9 cellular contexts compared by ENCODE assay signal in the genomic region with DNA sequence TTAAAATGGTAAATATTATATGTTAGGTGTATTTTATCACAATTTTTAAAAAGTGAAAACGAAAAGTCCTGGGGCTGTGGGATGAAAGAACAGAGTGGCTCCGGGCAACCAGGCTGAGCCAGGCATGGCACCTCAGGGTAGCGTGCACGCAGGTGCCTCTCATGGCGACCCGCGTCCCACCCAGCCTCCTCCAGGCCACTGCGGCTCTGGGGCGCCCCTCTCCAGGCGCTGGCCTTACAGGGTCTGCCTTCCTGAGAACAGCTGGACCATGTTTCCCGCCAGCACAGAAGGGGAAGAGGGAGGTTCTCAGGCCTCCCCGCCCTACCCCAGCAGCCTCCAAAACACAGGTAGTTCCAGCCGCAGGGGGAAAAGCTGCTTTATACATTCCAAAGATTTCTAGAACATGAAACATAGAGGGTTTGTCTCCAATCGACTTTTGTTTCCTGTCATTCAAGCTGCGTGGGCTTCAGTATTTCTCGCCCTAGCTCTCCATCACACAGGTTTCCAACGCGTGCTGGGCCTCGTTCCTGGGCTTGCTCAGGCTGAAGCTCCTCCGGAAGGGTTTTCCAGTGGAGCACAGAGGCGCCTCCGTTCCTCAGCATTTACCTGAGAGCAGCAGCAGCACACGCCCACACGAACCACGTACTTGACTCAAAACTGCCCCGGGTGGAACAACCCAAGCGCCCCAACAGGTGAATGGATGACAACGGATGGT. TPM values are rescaled to one million over a fixed set of nuclear protein-coding genes. Genes with fewer than 3 reads are reported as not detected.
A peak's percentile ranks its signal among the peaks of the same experiment; 100 is the strongest.
DNase-seq lines count a peak whose midpoint lies in the region; ATAC-seq and TF ChIP-seq lines count a peak whose summit lies in the region.
"Had no signal": no experiment of that assay in that cellular context is flagged by ENCODE, and none has a peak within 500 bp of the region (broad histone marks: within the 10 kb centered on the region; RNA-seq: fewer than 3 reads in every experiment).

No MANE protein-coding gene starts in this region.

- H3K9ac ChIP-seq in smooth muscle cell (ENCODE audit: low read depth) = no peak overlapping the region

- no peaks in the 10 kb centered on the region for H3K27me3 Mint-ChIP-seq in T-cell

- H3K27me3 ChIP-seq in H7 (ENCODE audit: control insufficient read depth, insufficient read depth, low read length) = no peaks in the 10 kb centered on the region
- no peaks in the 10 kb centered on the region for H3K27me3 ChIP-seq in esophagus (ENCODE audit: control insufficient read depth in 1 of 2, insufficient read depth in 2 of 2, low read length in 2 of 2)
- no peaks in the 10 kb centered on the region for H3K27me3 ChIP-seq in smooth muscle cell (ENCODE audit: low read depth)

- peaks cover 31% of the 10 kb centered on the region for H3K36me3 Mint-ChIP-seq in T-cell

- ATAC-seq in T-cell (replicated peaks in 1 of 4) (no peak), left colon (no peak)

- H3K27ac ChIP-seq in esophagus (ENCODE audit: low read depth in 2 of 2, low read length in 1 of 2) = peak overlapping the region; percentile 82 to 90
- peak overlapping the region; percentile 88 for H3K27ac ChIP-seq in smooth muscle cell (ENCODE audit: low read depth)

- peak overlapping the region; percentile 95 to 96 for H3K27ac Mint-ChIP-seq in T-cell

- peak overlapping the region; percentile 72 to 78 (median 78) for H3K4me3 Mint-ChIP-seq in T-cell

- POLR2A ChIA-PET in T-cell (lab: Charles Lee) = interaction anchor here (0.7 to 2.1 kb wide), 2 partner anchors 10 to 11 kb away, joined by 5 read pairs; no protein-coding TSS in a partner anchor

- H2AFZ ChIP-seq in smooth muscle cell (ENCODE audit: low read depth) = no peak overlapping the region

- CTCF ChIA-PET in T-cell (lab: Charles Lee) = interaction anchor here in 1 of 2 donors (0.6 to 2.9 kb wide), 3 partner anchors 9 to 22 kb away, joined by 4 to 14 read pairs (median 11); no protein-coding TSS in a partner anchor

- peaks cover 78% of the 10 kb centered on the region for H3K79me2 ChIP-seq in smooth muscle cell (ENCODE audit: low read depth)

- DNase-seq in H7 (peak; percentile 53), T-cell (no peak), smooth muscle cell (lab: John Stamatoyannopoulos, UW; ENCODE audit: unreplicated experiment) (no peak), NCI-H510A (lab: John Stamatoyannopoulos, UW) (no peak), GM13977 (ENCODE audit: low spot score) (no peak), NCI-H1694 (lab: John Stamatoyannopoulos, UW) (no peak), left colon (no peak)
- DNase-seq: NCI-H2029 treated with DMSO at 0.1 percent for 48 hours had no signal

- peaks cover 34% of the 10 kb centered on the region for H3F3A ChIP-seq in smooth muscle cell (ENCODE audit: low read depth)

- H3K4me3 ChIP-seq in H7 (ENCODE audit: insufficient read depth, low read depth, low read length) (no peak overlapping the region), esophagus (ENCODE audit: low read depth in 1 of 2, low read length in 2 of 2) (no peak overlapping the region), smooth muscle cell (no peak overlapping the region)

- H3K4me1 Mint-ChIP-seq in T-cell = peaks cover 82 to 96% (median 95%) of the 10 kb centered on the region in 3 donors

- in situ Hi-C loops in GM13977 (cut with MboI; ENCODE audit: low pct_unique_long_range_greater_than_20kb, low sequenced_read_pairs, unreplicated experiment) = no loop called here

- H3K36me3 ChIP-seq in H7 (replicated peaks; ENCODE audit: control insufficient read depth, insufficient read depth, low read length) (no peaks in the 10 kb centered on the region; the same call in none of the 2 replicates), esophagus (ENCODE audit: control insufficient read depth in 2 of 2, insufficient read depth in 2 of 2, low read length in 1 of 2) (peaks cover 4 to 20% of the 10 kb centered on the region in 2 donors), smooth muscle cell (ENCODE audit: low read depth) (no peaks in the 10 kb centered on the region)

- intact Hi-C loops in left colon (cut with DNase I, micrococcal nuclease) = no loop called here

- no peaks in the 10 kb centered on the region for H3K9me3 Mint-ChIP-seq in T-cell

- H3K9me3 ChIP-seq in esophagus (ENCODE audit: control insufficient read depth in 2 of 2, insufficient read depth in 1 of 2, low read depth in 1 of 2, low read length in 1 of 2) (no peaks in the 10 kb centered on the region), smooth muscle cell (replicated peaks; ENCODE audit: low read depth) (no peaks in the 10 kb centered on the region)

- TF ChIP-seq CTCF in smooth muscle cell (IDR thresholded peaks at IDR 0.05; ENCODE audit: borderline replicate concordance, insufficient read depth, poor library complexity, severe bottlenecking) (no peak), GM13977 (IDR thresholded peaks at IDR 0.05; ENCODE audit: extremely low read depth, insufficient read depth, missing control alignments) (no peak)

- 56 to 58% methylated on average over 28 of the region's 28 CpGs for WGBS in esophagus, 2 donors
- 81% methylated on average over 28 of the region's 28 CpGs for WGBS in smooth muscle cell (ENCODE audit: low lambda C conversion rate)

- no peak overlapping the region for H3K4me2 ChIP-seq in smooth muscle cell

- H3K4me1 ChIP-seq in esophagus (ENCODE audit: control insufficient read depth in 2 of 2, insufficient read depth in 2 of 2, low read length in 1 of 2) (peaks cover 29 to 63% of the 10 kb centered on the region in 2 donors), smooth muscle cell (ENCODE audit: low read depth) (peaks cover 43% of the 10 kb centered on the region)

- peaks cover 95% of the 10 kb centered on the region for H4K20me1 ChIP-seq in smooth muscle cell (ENCODE audit: low read depth)

RNA-seq across cellular contexts. Expression of a gene that starts 10.5 kb away (rescaled TPM):
- total RNA-seq in H7 (2014; rRNA removed; shearing (Covaris generic)) = 23.7 and 30.2 TPM in 2 replicates
- total RNA-seq in T-cell (100 to 1,000 TPM; 126 to 286 (median 269) TPM), smooth muscle cell (30.9 and 59.8 TPM in 2 replicates), left colon (10 to 100 TPM; 76.1 to 91.5 TPM)
- polyA plus RNA-seq in esophagus (10 to 100 TPM; 16.1 to 28.7 TPM), smooth muscle cell (42.8 and 46.7 TPM in 2 replicates)

RNA-seq across cellular contexts. Expression of a gene that starts 23.5 kb away (rescaled TPM):
- total RNA-seq in H7 (2014; rRNA removed; shearing (Covaris generic)) = 2.3 and 2.6 TPM in 2 replicates
- total RNA-seq in T-cell (10 to 100 TPM in 1 of 5 donors, 1 to 10 TPM in 4; 7.4 to 10.5 (median 9.1) TPM), smooth muscle cell (3.0 and 4.7 TPM in 2 replicates), left colon (10 to 100 TPM; 44.5 to 45.5 TPM)
- polyA plus RNA-seq in esophagus (10 to 100 TPM; 17.5 to 30.7 TPM), smooth muscle cell (1.7 and 5.9 TPM in 2 replicates)

RNA-seq across cellular contexts. Expression of a gene that starts 49.1 kb away (rescaled TPM):
- 19.3 and 22.5 TPM in 2 replicates for total RNA-seq in H7 (2014; rRNA removed; shearing (Covaris generic))
- total RNA-seq in T-cell (100 to 1,000 TPM in 1 of 5 donors, 10 to 100 TPM in 4; 50.9 to 165 (median 55.4) TPM), smooth muscle cell (4.8 and 4.9 TPM in 2 replicates), left colon (10 to 100 TPM; 25.3 to 43.4 TPM)
- polyA plus RNA-seq in esophagus (10 to 100 TPM; 10.4 to 11.4 TPM), smooth muscle cell (6.2 and 8.6 TPM in 2 replicates)

RNA-seq across cellular contexts. Expression of a gene that starts 56.6 kb away (rescaled TPM):
- total RNA-seq in H7 (2014; rRNA removed; shearing (Covaris generic)) = 5.0 and 6.0 TPM in 2 replicates
- 10 to 100 TPM; 15.3 to 25.4 (median 17.2) TPM for total RNA-seq in T-cell
- polyA plus RNA-seq in esophagus = 10 to 100 TPM in 1 of 2 donors, 1 to 10 TPM in 1; 6.6 to 11.0 TPM
- total RNA-seq in smooth muscle cell = 14.9 and 20.7 TPM in 2 replicates
- polyA plus RNA-seq in smooth muscle cell = 32.7 and 36.6 TPM in 2 replicates
- total RNA-seq in left colon = 10 to 100 TPM; 25.1 to 39.6 TPM

RNA-seq across cellular contexts. Expression of a gene that starts 57.6 kb away (rescaled TPM):
- 31.7 and 40.0 TPM in 2 replicates for total RNA-seq in H7 (2014; rRNA removed; shearing (Covaris generic))
- total RNA-seq in T-cell (10 to 100 TPM; 31.7 to 62.0 (median 49.6) TPM), smooth muscle cell (10.5 and 11.6 TPM in 2 replicates), left colon (10 to 100 TPM; 21.0 to 25.5 TPM)
- polyA plus RNA-seq in esophagus (10 to 100 TPM; 15.4 to 19.0 TPM), smooth muscle cell (35.4 and 37.3 TPM in 2 replicates)
